8 cellular contexts compared by ENCODE assay signal in genomic region chr13:49110122-49110831, GRCh38.
DNase-seq lines count a peak whose midpoint lies in the region; ATAC-seq, FAIRE-seq and TF ChIP-seq lines count a peak whose summit lies in the region.

No MANE protein-coding gene starts in this region.

- peak overlapping the region; percentile 64 for H2AFZ ChIP-seq in DND-41 (ENCODE audit: low read depth, low read length)

- H3K27ac Mint-ChIP-seq in chondrocyte (ENCODE audit: unreplicated experiment), result peak overlapping the region; percentile 85

- DNase-seq in DND-41 (peak; percentile 88), NCI-H345 treated with DMSO at 0.1 percent for 48 hours (lab: John Stamatoyannopoulos, UW; ENCODE audit: unreplicated experiment) (peak; percentile 40), chondrocyte (ENCODE audit: low spot score) (no peak), kidney (peak; percentile 92)
- peak; percentile 56 for DNase-seq in activated CD4-positive, CD25-positive, alpha-beta regulatory T cell treated with anti-CD3 and anti-CD28 coated beads, Interleukin-2, amount 50 U/mL, for 16 hours (ENCODE audit: low read depth, low spot score)
- DNase-seq in stimulated activated CD4-positive, alpha-beta T cell treated with anti-CD3 and anti-CD28 coated beads, Interleukin-15, amount 100 ng/mL, for 1 hour (ENCODE audit: low read depth in 1 of 2, low spot score in 1 of 2), result peak; percentile 38 to 43

- H3K9me3 ChIP-seq in DND-41 (ENCODE audit: insufficient read depth, low read length, severe bottlenecking) (no peaks in the 10 kb centered on the region), kidney (ENCODE audit: control insufficient read depth in 1 of 2, low read length in 2 of 2) (no peaks in the 10 kb centered on the region)

- H3K4me3 ChIP-seq in DND-41 (ENCODE audit: low read depth in 1 of 2, low read length in 2 of 2) (peak overlapping the region; percentile 61 to 65), kidney (ENCODE audit: low read length in 2 of 2) (peak overlapping the region; percentile 88 to 99)

- intact Hi-C loops in kidney (cut with DNase I), result no loop called here

- peak; percentile 84 for FAIRE-seq in kidney (lab: Jason Lieb, UNC)

- TF ChIP-seq CTCF in DND-41 (IDR thresholded peaks at IDR 0.05; ENCODE audit: borderline replicate concordance, extremely low read depth, low read length, poor library complexity, severe bottlenecking), result no peak
- peak; percentile 11 for TF ChIP-seq CTCF in chondrocyte (IDR thresholded peaks at IDR 0.05)
- no peak for TF ChIP-seq CTCF in kidney (IDR thresholded peaks at IDR 0.05; ENCODE audit: borderline replicate concordance, extremely low read depth, insufficient read depth)

- no peaks in the 10 kb centered on the region for H3K9me3 Mint-ChIP-seq in chondrocyte (ENCODE audit: low read depth)

- H3K36me3 Mint-ChIP-seq in chondrocyte (ENCODE audit: low read depth), result peaks cover 2% of the 10 kb centered on the region

- peak overlapping the region; percentile 68 for H3K4me2 ChIP-seq in DND-41 (ENCODE audit: insufficient read depth, low read length)

- H3K4me3 Mint-ChIP-seq in chondrocyte (ENCODE audit: unreplicated experiment), result peak overlapping the region; percentile 76

- peak; percentile 68 for ATAC-seq in DND-41 (ENCODE audit: insufficient read depth, low read depth)
- peak; percentile 67 for ATAC-seq in HG02852 (IDR thresholded peaks at IDR 0.05; ENCODE audit: unreplicated experiment)
- no peak for ATAC-seq in HG02610 (IDR thresholded peaks at IDR 0.05; ENCODE audit: unreplicated experiment)

- H3K4me1 Mint-ChIP-seq in chondrocyte (ENCODE audit: low read depth), result peaks cover 27% of the 10 kb centered on the region

- peak overlapping the region; percentile 80 for H3K27ac ChIP-seq in DND-41 (ENCODE audit: low read length)
- peak overlapping the region in 1 of 2 donors; percentile 18 for H3K27ac ChIP-seq in kidney (ENCODE audit: low read depth in 2 of 2, low read length in 2 of 2)

- H3K79me2 ChIP-seq in DND-41 (ENCODE audit: insufficient read depth, low read length), result peaks cover 51% of the 10 kb centered on the region

- no peaks in the 10 kb centered on the region for H3K27me3 Mint-ChIP-seq in chondrocyte (ENCODE audit: low read depth)

- peaks cover 7% of the 10 kb centered on the region for H3K36me3 ChIP-seq in DND-41 (ENCODE audit: insufficient read depth, low read length)
- H3K36me3 ChIP-seq in kidney (ENCODE audit: control insufficient read depth in 1 of 2, insufficient read depth in 2 of 2, low read length in 2 of 2), result peaks cover 1 to 3% of the 10 kb centered on the region in 2 donors

- no peaks in the 10 kb centered on the region for H4K20me1 ChIP-seq in DND-41 (ENCODE audit: insufficient read depth, low read length)

- H3K27me3 ChIP-seq in DND-41 (ENCODE audit: insufficient read depth, low read length, poor library complexity), result no peaks in the 10 kb centered on the region

- peak overlapping the region; percentile 59 for H3K9ac ChIP-seq in DND-41 (ENCODE audit: low read depth, low read length)
- H3K9ac ChIP-seq in kidney (ENCODE audit: low read length in 2 of 2), result peak overlapping the region; percentile 67 to 81

- peaks cover 45% of the 10 kb centered on the region for H3K4me1 ChIP-seq in DND-41 (ENCODE audit: insufficient read depth, low read length)
- H3K4me1 ChIP-seq in kidney (ENCODE audit: control insufficient read depth in 1 of 2, insufficient read depth in 1 of 2, low read depth in 1 of 2, low read length in 2 of 2), result peaks cover 2 to 13% of the 10 kb centered on the region in 2 donors
